Comparison of ENCODE assay signal across 22 cellular contexts in genomic region chr1:43560286-43560685, GRCh38. TPM values are rescaled to one million over a fixed set of nuclear protein-coding genes. Genes with fewer than 3 reads are reported as not detected.
DNase-seq lines count a peak whose midpoint lies in the region; ATAC-seq, FAIRE-seq and TF ChIP-seq lines count a peak whose summit lies in the region.
"Had no signal": no experiment of that assay in that cellular context is flagged by ENCODE, and none has a peak within 500 bp of the region (broad histone marks: within the 10 kb centered on the region; RNA-seq: fewer than 3 reads in every experiment).

No MANE protein-coding gene starts in this region.

- H3K56ac ChIP-seq in IMR-90 (ENCODE audit: extremely low read depth, insufficient read depth, low read length) (no peak overlapping the region), H1 (replicated peaks; ENCODE audit: insufficient read length, low read depth, low read length) (peak overlapping the region; percentile 43)

- H3K14ac ChIP-seq in IMR-90 (replicated peaks; ENCODE audit: low read depth, low read length) = no peak overlapping the region
- no peak overlapping the region for H3K14ac ChIP-seq in H1 (ENCODE audit: insufficient read length)
- H3K14ac ChIP-seq in trophoblast cell (ENCODE audit: low read length) = no peak overlapping the region

- H2BK12ac ChIP-seq in H1 (ENCODE audit: low read depth, low read length) = peak overlapping the region; percentile 51; the same call in 1 of the 2 replicates
- no peak overlapping the region for H2BK12ac ChIP-seq in trophoblast cell (ENCODE audit: low read length)

- DNase-seq in IMR-90 (no peak), H1 (ENCODE audit: low read depth in 1 of 2, low spot score in 2 of 2) (no peak), trophoblast cell (no peak), HTR-8/SVneo (ENCODE audit: insufficient read length, low spot score) (no peak), left lobe of liver (ENCODE audit: low spot score) (no peak)
- DNase-seq in stimulated activated CD8-positive, alpha-beta memory T cell treated with anti-CD3 and anti-CD28 coated beads, Interleukin-4, amount 100 ng/mL, for 48 hours = no peak
- DNase-seq: ACHN; BE2C; C1 segment of cervical spinal cord; CD4-positive, CD25-positive, alpha-beta regulatory T cell; CD8-positive, alpha-beta memory T cell; COR-L47; DMS 273 treated with DMSO at 0.1 percent for 48 hours; DMS53; DND-41; EL; GOT3; H9 had no signal

- TF ChIP-seq RAD21 in IMR-90 (IDR thresholded peaks at IDR 0.05; ENCODE audit: low read length) = no peak
- TF ChIP-seq RAD21 in H1 (IDR thresholded peaks at IDR 0.05 in 1 of 2, conservative IDR thresholded peaks at IDR 0.05 in 1 of 2; ENCODE audit: low read depth in 2 of 2, low read length in 2 of 2) = no peak

- peaks cover 22% of the 10 kb centered on the region for H3K4me1 ChIP-seq in IMR-90 (ENCODE audit: control insufficient read depth, insufficient read depth, low read length)
- H3K4me1 ChIP-seq in H1 (replicated peaks in 1 of 4; ENCODE audit: control insufficient read depth in 3 of 4, insufficient read depth in 4 of 4, low read length in 3 of 4) = peaks cover 0 to 40% (median 30%) of the 10 kb centered on the region in 4 experiments; a peak in 6 of 7 replicates
- peaks cover 44 to 59% of the 10 kb centered on the region in 2 experiments for H3K4me1 ChIP-seq in trophoblast cell (ENCODE audit: control insufficient read depth in 1 of 2, insufficient read depth in 2 of 2, low read length in 2 of 2)

- H3K79me1 ChIP-seq in IMR-90 (ENCODE audit: low read depth in 1 of 2, low read length in 2 of 2) (peaks cover 36 to 73% of the 10 kb centered on the region in 2 experiments), H1 (ENCODE audit: low read depth, low read length) (peaks cover 26% of the 10 kb centered on the region), trophoblast cell (ENCODE audit: low read length) (peaks cover 27% of the 10 kb centered on the region)

- H3K27me3 ChIP-seq in IMR-90 (ENCODE audit: control insufficient read depth, insufficient read depth, low read length) = no peaks in the 10 kb centered on the region
- no peaks in the 10 kb centered on the region for H3K27me3 ChIP-seq in H1 (replicated peaks in 1 of 4; ENCODE audit: control insufficient read depth in 3 of 4, extremely low read depth in 1 of 4, insufficient read depth in 3 of 4, low read length in 3 of 4)
- H3K27me3 ChIP-seq in trophoblast cell (ENCODE audit: insufficient read depth, low read length) = no peaks in the 10 kb centered on the region
- H3K27me3 ChIP-seq: BE2C had no signal

- H3K23me2 ChIP-seq in H1 (ENCODE audit: low read depth, low read length) = peaks cover 4% of the 10 kb centered on the region

- no peak overlapping the region for H2BK20ac ChIP-seq in IMR-90 (ENCODE audit: low read depth, low read length)
- H2BK20ac ChIP-seq in H1 (ENCODE audit: low read length) = no peak overlapping the region

- H4K91ac ChIP-seq in IMR-90 (ENCODE audit: insufficient read depth, low read depth, low read length) (no peak overlapping the region), H1 (replicated peaks; ENCODE audit: insufficient read length, low read length) (peak overlapping the region; percentile 59), trophoblast cell (ENCODE audit: low read depth, low read length) (no peak overlapping the region)

- TF ChIP-seq CTCF in IMR-90 (conservative IDR thresholded peaks at IDR 0.05; ENCODE audit: low read depth, low read length) (no peak), H1 (IDR thresholded peaks at IDR 0.05; ENCODE audit: control extremely low read depth in 1 of 3, insufficient read depth in 1 of 3, low read depth in 1 of 3, low read length in 3 of 3) (no peak)

- H2AK5ac ChIP-seq in IMR-90 (ENCODE audit: low read depth, low read length) (peak overlapping the region; percentile 26; the same call in 1 of the 2 replicates), H1 (ENCODE audit: low read depth, low read length) (peak overlapping the region; percentile 69; the same call in 1 of the 2 replicates), trophoblast cell (ENCODE audit: low read length) (no peak overlapping the region)

- H3K4me3 ChIP-seq in IMR-90 (ENCODE audit: insufficient read depth, low read depth, low read length) (no peak overlapping the region), H1 (ENCODE audit: extremely low read depth in 1 of 4, insufficient read depth in 2 of 4, low read depth in 3 of 4, low read length in 4 of 4) (no peak overlapping the region), trophoblast cell (ENCODE audit: low read depth, low read length) (peak overlapping the region; percentile 48)
- H3K4me3 ChIP-seq: GM12878, K562 had no signal

- H3K9me1 ChIP-seq in IMR-90 (ENCODE audit: insufficient read depth, low read length) = peaks cover 35% of the 10 kb centered on the region

- 83% methylated on average over 1 of the region's 6 CpGs; no CpG with 5 or more reads in 1 of the 2 experiments for WGBS in IMR-90 (ENCODE audit: extremely low coverage in 2 of 2, insufficient read length in 1 of 2), 2 experiments
- WGBS in H1 (ENCODE audit: extremely low coverage in 1 of 2, insufficient coverage in 1 of 2, insufficient read length in 1 of 2, insufficient replicate concordance in 2 of 2, low coverage in 1 of 2, low lambda C conversion rate in 2 of 2, missing lambda C conversion rate in 1 of 2), 2 experiments = 91% methylated on average over 6 of the region's 6 CpGs; no CpG with 5 or more reads in 1 of the 2 experiments
- no CpG with 5 or more reads among the region's 6 CpGs for WGBS in trophoblast cell (ENCODE audit: extremely low coverage, insufficient coverage, insufficient read length)

- H4K5ac ChIP-seq in IMR-90 (ENCODE audit: low read depth, low read length) (no peak overlapping the region), H1 (ENCODE audit: insufficient read length, low read depth, low read length) (no peak overlapping the region)

- intact Hi-C loops in IMR-90 (cut with micrococcal nuclease) = no loop called here

- no peak overlapping the region for H2AK9ac ChIP-seq in IMR-90 (replicated peaks; ENCODE audit: low read depth, low read length, poor library complexity)

- in situ Hi-C loops in IMR-90 (cut with MboI; ENCODE audit: low sequenced_read_pairs) = no loop called here

- H2BK120ac ChIP-seq in IMR-90 (ENCODE audit: low read depth, low read length) = no peak overlapping the region
- no peak overlapping the region for H2BK120ac ChIP-seq in H1 (replicated peaks; ENCODE audit: low read depth, low read length)
- H2BK120ac ChIP-seq in trophoblast cell (ENCODE audit: insufficient read depth, low read length, poor library complexity) = no peak overlapping the region

- H3K9ac ChIP-seq in IMR-90 (ENCODE audit: low read depth, low read length) (no peak overlapping the region), H1 (replicated peaks in 1 of 4; ENCODE audit: extremely low read depth in 1 of 4, low read depth in 3 of 4, low read length in 3 of 4) (peak overlapping the region in 1 of 4 experiments; percentile 6; a peak in 1 of 7 replicates), trophoblast cell (ENCODE audit: low read length) (no peak overlapping the region)

- H3K9me3 ChIP-seq in IMR-90 (ENCODE audit: control insufficient read depth, insufficient read depth, low read length) = no peaks in the 10 kb centered on the region
- no peaks in the 10 kb centered on the region for H3K9me3 ChIP-seq in H1 (ENCODE audit: insufficient read depth in 2 of 2, low read depth in 1 of 2, low read length in 1 of 2)
- H3K9me3 ChIP-seq in trophoblast cell (ENCODE audit: insufficient read depth, low read depth, low read length) = peaks cover 19% of the 10 kb centered on the region
- H3K9me3 ChIP-seq: BE2C had no signal

- H3K4me2 ChIP-seq in IMR-90 (ENCODE audit: low read depth, low read length) (no peak overlapping the region), H1 (ENCODE audit: insufficient read depth in 1 of 2, low read depth in 2 of 2, low read length in 2 of 2) (no peak overlapping the region), trophoblast cell (ENCODE audit: low read length) (no peak overlapping the region)

- no peak for ATAC-seq in IMR-90 (ENCODE audit: low read depth)
- ATAC-seq in left lobe of liver = no peak
- ATAC-seq: GM12878, K562 had no signal

- FAIRE-seq in H1 (lab: Jason Lieb, UNC) (no peak), HTR-8/SVneo (lab: Jason Lieb, UNC) (no peak)
- FAIRE-seq: A204.1, GM12878, GM18507, K562 had no signal

- H3K36me3 ChIP-seq in IMR-90 (ENCODE audit: control insufficient read depth, insufficient read depth, low read length) = peaks cover 8% of the 10 kb centered on the region; the same call in 1 of the 2 replicates
- H3K36me3 ChIP-seq in H1 (ENCODE audit: control insufficient read depth in 2 of 4, insufficient read depth in 4 of 4, low read length in 3 of 4) = peaks cover 0 to 13% (median 4%) of the 10 kb centered on the region in 4 experiments; a peak in 4 of 8 replicates
- peaks cover 36 to 56% of the 10 kb centered on the region in 2 experiments for H3K36me3 ChIP-seq in trophoblast cell (ENCODE audit: control insufficient read depth in 1 of 2, insufficient read depth in 2 of 2, low read length in 2 of 2)
- H3K36me3 ChIP-seq: BE2C had no signal

- BruUV-seq in IMR-90 (replicated peaks; lab: Mats Ljungman, UMichigan) = no TSS peak

- H3K23ac ChIP-seq in IMR-90 (ENCODE audit: low read depth, low read length) (no peak overlapping the region), H1 (ENCODE audit: insufficient read length) (no peak overlapping the region), trophoblast cell (ENCODE audit: low read length) (no peak overlapping the region)

- H4K12ac ChIP-seq in trophoblast cell (ENCODE audit: low read depth, low read length) = no peak overlapping the region

- H2BK15ac ChIP-seq in IMR-90 (ENCODE audit: low read depth, low read length) (no peak overlapping the region), H1 (ENCODE audit: low read length) (peak overlapping the region; percentile 46; the same call in 1 of the 2 replicates)

- no peak overlapping the region for H2BK5ac ChIP-seq in IMR-90 (ENCODE audit: low read depth, low read length, poor library complexity, severe bottlenecking)
- peak overlapping the region; percentile 32; the same call in 1 of the 2 replicates for H2BK5ac ChIP-seq in H1 (ENCODE audit: low read depth, low read length)
- H2BK5ac ChIP-seq in trophoblast cell (ENCODE audit: low read depth, low read length, poor library complexity) = no peak overlapping the region

- no peak overlapping the region for H3K27ac ChIP-seq in IMR-90 (ENCODE audit: insufficient read depth, low read length)
- H3K27ac ChIP-seq in H1 (ENCODE audit: low read depth, low read length) = peak overlapping the region; percentile 2; the same call in 1 of the 2 replicates
- no peak overlapping the region for H3K27ac ChIP-seq in trophoblast cell (ENCODE audit: low read depth, low read length)

- peaks cover 40% of the 10 kb centered on the region for H4K20me1 ChIP-seq in IMR-90 (ENCODE audit: insufficient read depth, low read length)
- H4K20me1 ChIP-seq in H1 (replicated peaks in 1 of 2; ENCODE audit: control insufficient read depth in 1 of 2, insufficient read depth in 2 of 2, low read length in 2 of 2) = peaks cover 36 to 45% of the 10 kb centered on the region in 2 experiments

- dilution Hi-C loops in IMR-90 (cut with HindIII; ENCODE audit: low sequenced_read_pairs, unreplicated experiment) = no loop called here

- POLR2A ChIA-PET in IMR-90 (lab: Charles Lee; ENCODE audit: unreplicated experiment) = no interaction called here
- POLR2A ChIA-PET in H1 (lab: Charles Lee; ENCODE audit: partially characterized antibody) = interaction anchor here (0.7 to 3.0 kb wide), 10 partner anchors 10 to 99 kb away, joined by 3 to 16 read pairs (median 4); partner anchors contain the start of gene KDM4A

- H2AFZ ChIP-seq in IMR-90 (replicated peaks; ENCODE audit: low read length, poor library complexity) = peak overlapping the region; percentile 67
- H2AFZ ChIP-seq in H1 (ENCODE audit: low read length) = no peak overlapping the region
- H2AFZ ChIP-seq in trophoblast cell (ENCODE audit: insufficient read depth, low read length, poor library complexity) = no peak overlapping the region

- peaks cover 0 to 37% of the 10 kb centered on the region in 2 experiments; a peak in 2 of 4 replicates for H3K79me2 ChIP-seq in H1 (ENCODE audit: control insufficient read depth in 1 of 2, insufficient read depth in 2 of 2, low read length in 2 of 2)
- peaks cover 13% of the 10 kb centered on the region for H3K79me2 ChIP-seq in trophoblast cell (ENCODE audit: control insufficient read depth, insufficient read depth, low read length, poor library complexity)

- no peak overlapping the region for H4K8ac ChIP-seq in IMR-90 (ENCODE audit: low read depth in 2 of 2, low read length in 2 of 2)
- H4K8ac ChIP-seq in H1 (ENCODE audit: extremely low read depth, insufficient read depth, low read length) = no peak overlapping the region
- no peak overlapping the region for H4K8ac ChIP-seq in trophoblast cell (ENCODE audit: low read depth, low read length)

- CTCF ChIA-PET in IMR-90 (lab: Yijun Ruan, JAX) = no interaction called here
- CTCF ChIA-PET in H1 (lab: Charles Lee; ENCODE audit: partially characterized antibody) = interaction anchor here (0.6 to 2.3 kb wide), 8 partner anchors 9 to 71 kb away, joined by 3 to 9 read pairs (median 4); no protein-coding TSS in a partner anchor

- TF ChIP-seq POLR2A in IMR-90 (IDR thresholded peaks at IDR 0.05; ENCODE audit: low read depth, low read length) (no peak), H1 (IDR thresholded peaks at IDR 0.05; ENCODE audit: control extremely low read depth in 1 of 2, low read depth in 2 of 2, low read length in 2 of 2) (no peak)

- TF ChIP-seq EP300 in H1 (IDR thresholded peaks at IDR 0.05; ENCODE audit: borderline replicate concordance in 1 of 2, low read depth in 2 of 2, low read length in 2 of 2) = no peak

- H3K18ac ChIP-seq in IMR-90 (ENCODE audit: low read depth, low read length) = no peak overlapping the region
- no peak overlapping the region for H3K18ac ChIP-seq in H1 (ENCODE audit: extremely low read depth, low read length)
- peak overlapping the region; percentile 0 for H3K18ac ChIP-seq in trophoblast cell (ENCODE audit: low read length)

- no peak overlapping the region for H3K4ac ChIP-seq in IMR-90 (ENCODE audit: low read depth, low read length)
- H3K4ac ChIP-seq in H1 (replicated peaks; ENCODE audit: insufficient read length, low read depth, low read length) = no peak overlapping the region
- no peak overlapping the region for H3K4ac ChIP-seq in trophoblast cell (ENCODE audit: low read depth, low read length)

RNA-seq across cellular contexts. Expression of gene PTPRF, which starts 29.6 kb away (rescaled TPM):
- total RNA-seq in IMR-90 (2012; rRNA removed) (25.8 and 27.8 TPM in 2 replicates), left lobe of liver (290 TPM)
- polyA plus RNA-seq in IMR-90 (2012; rRNA removed) (92.3 and 103 TPM in 2 replicates), H1 (2011; rRNA removed) (136 and 174 TPM in 2 replicates)
- 46.4 and 102 TPM in 2 replicates for polyA plus RNA-seq in IMR-90 (2012; cell fraction: cytosol; rRNA removed)
- 122 and 210 TPM in 2 replicates for polyA plus RNA-seq in IMR-90 (2012; cell fraction: nucleus; rRNA removed; ENCODE audit: low replicate concordance)
- 221 and 231 TPM in 2 replicates for total RNA-seq in H1 (2021; fragmentation: NEBNext Ultra II Directional; extraction: Animal tissue kit (Norgen Biotek cat#: 25700))
- polyA plus RNA-seq in H1 (2011; cell fraction: cytosol; rRNA removed) = 128 TPM
- 286 TPM for polyA plus RNA-seq in H1 (2011; cell fraction: nucleus; rRNA removed)
- polyA plus RNA-seq in H1 (2012, experiment 1 of 2) = 142 to 208 TPM (median 171 TPM) in 4 replicates
- polyA plus RNA-seq in H1 (2012, experiment 2 of 2) = 95.7 TPM
- polyA plus RNA-seq in H1 (2013, experiment 1 of 2) = 171 TPM
- 161 TPM for polyA plus RNA-seq in H1 (2013, experiment 2 of 2)
- polyA minus RNA-seq in H1 (2011; rRNA and poly(A)+ RNA removed) = 365 and 371 TPM in 2 replicates
- polyA minus RNA-seq in H1 (2011; cell fraction: cytosol; rRNA and poly(A)+ RNA removed) = 155 TPM
- polyA minus RNA-seq in H1 (2011; cell fraction: nucleus; rRNA and poly(A)+ RNA removed) = 141 TPM
- polyA plus RNA-seq in trophoblast cell (2013) = 205 TPM in 2 replicates
- polyA plus RNA-seq: CD4-positive, CD25-positive, alpha-beta regulatory T cell; CD8-positive, alpha-beta memory T cell had no signal
